In genomic region chr12:71877335-71878121, GRCh38 we compare ENCODE assay signal across 15 cellular contexts.
"Had no signal": no experiment of that assay in that cellular context is flagged by ENCODE, and none has a peak within 500 bp of the region (broad histone marks: within the 10 kb centered on the region; RNA-seq: fewer than 3 reads in every experiment).

No MANE protein-coding gene starts in this region.

- H3K27ac Mint-ChIP-seq: activated CD8-positive, alpha-beta memory T cell treated with anti-CD3 and anti-CD28 coated beads, Interleukin-2, amount 10 ng/mL, durations not matched to agents 7 days and 5 days; stimulated activated naive CD8-positive, alpha-beta T cell treated with anti-CD3 and anti-CD28 coated beads, Interleukin-15, amount 100 ng/mL, for 72 hours had no signal

- H3K4me3 Mint-ChIP-seq: activated CD8-positive, alpha-beta memory T cell treated with anti-CD3 and anti-CD28 coated beads, Interleukin-2, amount 10 ng/mL, durations not matched to agents 7 days and 5 days; activated T-cell treated with anti-CD3 and anti-CD28 coated beads, Interleukin-2, amount 50 U/mL, for 4 hours; immature natural killer cell; memory B cell; stimulated activated naive CD8-positive, alpha-beta T cell treated with anti-CD3 and anti-CD28 coated beads, Interleukin-15, amount 100 ng/mL, for 72 hours had no signal

- H3K9me3 Mint-ChIP-seq: activated T-cell treated with anti-CD3 and anti-CD28 coated beads, Interleukin-2, amount 50 U/mL, for 4 hours; immature natural killer cell; memory B cell; naive B cell; stimulated activated naive CD8-positive, alpha-beta T cell treated with anti-CD3 and anti-CD28 coated beads, Interleukin-15, amount 100 ng/mL, for 72 hours had no signal

- ATAC-seq: activated CD8-positive, alpha-beta memory T cell treated with anti-CD3 and anti-CD28 coated beads, Interleukin-2, amount 10 ng/mL, durations not matched to agents 7 days and 5 days; activated T-cell treated with anti-CD3 and anti-CD28 coated beads, Interleukin-2, amount 50 U/mL, for 4 hours; stimulated activated naive CD8-positive, alpha-beta T cell treated with anti-CD3 and anti-CD28 coated beads, Interleukin-15, amount 100 ng/mL, for 72 hours had no signal

- DNase-seq: activated CD4-positive, alpha-beta T cell treated with anti-CD3 and anti-CD28 coated beads, Interleukin-2, amount 50 U/mL, for 48 hours; activated CD8-positive, alpha-beta memory T cell treated with anti-CD3 and anti-CD28 coated beads, Interleukin-2, amount 10 ng/mL, durations not matched to agents 7 days and 5 days; activated effector memory CD4-positive, alpha-beta T cell treated with anti-CD3 and anti-CD28 coated beads, Interleukin-2, amount 50 U/mL, for 16 hours; activated naive CD4-positive, alpha-beta T cell treated with anti-CD3 and anti-CD28 coated beads, Interleukin-2, amount 50 U/mL, for 16 hours; activated T-cell treated with anti-CD3 and anti-CD28 coated beads, Interleukin-2, amount 50 U/mL, for 4 hours; brain microvascular endothelial cell; cortex of kidney; esophagus squamous epithelium; immature natural killer cell; naive B cell; stimulated activated CD8-positive, alpha-beta memory T cell treated with anti-CD3 and anti-CD28 coated beads, Interleukin-4, amount 100 ng/mL, for 48 hours; stimulated activated naive CD8-positive, alpha-beta T cell treated with anti-CD3 and anti-CD28 coated beads, Interleukin-15, amount 100 ng/mL, for 72 hours; trophoblast cell; WERI-Rb-1 had no signal

- H3K27me3 Mint-ChIP-seq: activated CD8-positive, alpha-beta memory T cell treated with anti-CD3 and anti-CD28 coated beads, Interleukin-2, amount 10 ng/mL, durations not matched to agents 7 days and 5 days; memory B cell; naive B cell; stimulated activated naive CD8-positive, alpha-beta T cell treated with anti-CD3 and anti-CD28 coated beads, Interleukin-15, amount 100 ng/mL, for 72 hours had no signal
